8 cellular contexts compared by ENCODE assay signal in genomic region chr14:104820669-104821228, GRCh38. TPM values are rescaled to one million over a fixed set of nuclear protein-coding genes. Genes with fewer than 3 reads are reported as not detected.
DNase-seq lines count a peak whose midpoint lies in the region; ATAC-seq and TF ChIP-seq lines count a peak whose summit lies in the region.

No MANE protein-coding gene starts in this region.

- peak overlapping the region; percentile 33 for H2AFZ ChIP-seq in mammary epithelial cell (ENCODE audit: low read depth, low read length)

- no peak overlapping the region for H3K4me3 Mint-ChIP-seq in type B pancreatic cell

- no peaks in the 10 kb centered on the region for H3K36me3 Mint-ChIP-seq in type B pancreatic cell

- H3K36me3 ChIP-seq in mammary epithelial cell (ENCODE audit: insufficient read depth, low read length): no peaks in the 10 kb centered on the region

- TF ChIP-seq CTCF in mammary epithelial cell (conservative IDR thresholded peaks at IDR 0.05 in 1 of 2, IDR thresholded peaks at IDR 0.05 in 1 of 2; ENCODE audit: extremely low read depth in 1 of 2, insufficient read depth in 1 of 2, low read depth in 1 of 2, low read length in 2 of 2): peak; percentile 40 to 64
- TF ChIP-seq CTCF in type B pancreatic cell (conservative IDR thresholded peaks at IDR 0.05): peak; percentile 60

- peaks cover 14% of the 10 kb centered on the region for H3K4me1 ChIP-seq in mammary epithelial cell (ENCODE audit: insufficient read depth, low read length)

- no peaks in the 10 kb centered on the region for H3K9me3 ChIP-seq in mammary epithelial cell (replicated peaks; ENCODE audit: insufficient read depth, low read length)

- ATAC-seq in GM18861 (IDR thresholded peaks at IDR 0.05; ENCODE audit: unreplicated experiment) (no peak), GM19452 (IDR thresholded peaks at IDR 0.05; ENCODE audit: unreplicated experiment) (no peak)

- no peak overlapping the region for H3K9ac ChIP-seq in mammary epithelial cell (ENCODE audit: insufficient read depth, low read length)

- peak; percentile 26 for DNase-seq in activated CD8-positive, alpha-beta memory T cell treated with anti-CD3 and anti-CD28 coated beads for 24 hours
- DNase-seq in activated CD8-positive, alpha-beta memory T cell treated with anti-CD3 and anti-CD28 coated beads, Interleukin-2, amount 50 U/mL, for 4 hours: no peak
- DNase-seq in mammary epithelial cell (peak; percentile 62), kidney tubule cell (ENCODE audit: low spot score) (peak; percentile 77), type B pancreatic cell (ENCODE audit: extremely low spot score, unreplicated experiment) (no peak), LoVo (ENCODE audit: low spot score) (no peak)

- no peaks in the 10 kb centered on the region for H4K20me1 ChIP-seq in mammary epithelial cell (ENCODE audit: insufficient read depth, low read length)

- intact Hi-C loops in mammary epithelial cell (cut with micrococcal nuclease): loop anchor here (1.0 to 10.0 kb wide), 2 partner anchors 52 to 176 kb away; no protein-coding TSS in a partner anchor

- H3K9me3 Mint-ChIP-seq in type B pancreatic cell: no peaks in the 10 kb centered on the region

- CTCF ChIA-PET in mammary epithelial cell (lab: Charles Lee; ENCODE audit: low non-redundant PET): interaction anchor here (0.6 kb wide), 1 partner anchor 68 kb away, joined by 7 read pairs; no protein-coding TSS in a partner anchor

- H3K79me2 ChIP-seq in mammary epithelial cell (ENCODE audit: insufficient read depth, low read length): peaks cover 6% of the 10 kb centered on the region

- H3K27me3 Mint-ChIP-seq in type B pancreatic cell: peaks cover 22% of the 10 kb centered on the region

- H3K4me2 ChIP-seq in mammary epithelial cell (ENCODE audit: insufficient read depth, low read depth, low read length): no peak overlapping the region

- no peaks in the 10 kb centered on the region for H3K27me3 ChIP-seq in mammary epithelial cell (ENCODE audit: insufficient read depth, low read length)

- no peak overlapping the region for H3K27ac Mint-ChIP-seq in type B pancreatic cell

- no peak overlapping the region for H3K27ac ChIP-seq in mammary epithelial cell (ENCODE audit: insufficient read depth, low read depth, low read length)

- no TSS peak for BruUV-seq in mammary epithelial cell (replicated peaks; lab: Mats Ljungman, UMichigan)

- peaks cover 7% of the 10 kb centered on the region for H3K4me1 Mint-ChIP-seq in type B pancreatic cell (ENCODE audit: unreplicated experiment)

- no peak overlapping the region for H3K4me3 ChIP-seq in mammary epithelial cell (replicated peaks in 1 of 3; ENCODE audit: insufficient read depth in 1 of 3, low read depth in 2 of 3, low read length in 3 of 3)

- in situ Hi-C loops in mammary epithelial cell (cut with MboI; ENCODE audit: low sequenced_read_pairs in 2 of 2): loop anchor here (5.0 kb wide), 2 partner anchors 48 to 68 kb away; partner anchors contain the start of gene SIVA1 (in 1 of the 2)

- dilution Hi-C loops in mammary epithelial cell (cut with HindIII; ENCODE audit: low sequenced_read_pairs): loop anchor here (5.0 to 10.0 kb wide), 3 partner anchors 84 to 232 kb away; no protein-coding TSS in a partner anchor

- 11% methylated on average over 13 of the region's 22 CpGs for WGBS in mammary epithelial cell (ENCODE audit: low coverage, missing lambda C conversion rate)

RNA-seq across cellular contexts. Expression of gene ZBTB42, which starts 19.8 kb away (rescaled TPM):
- 1 to 10 TPM; 1.9 to 2.2 TPM for total RNA-seq in mammary epithelial cell
- 1.2 TPM for polyA plus RNA-seq in mammary epithelial cell
- 0.41 TPM for polyA minus RNA-seq in mammary epithelial cell
- total RNA-seq in type B pancreatic cell (ENCODE audit: low replicate concordance): 6.6 and 11.5 TPM in 2 replicates

RNA-seq across cellular contexts. Expression of gene AKT1, which starts 25.2 kb away (rescaled TPM):
- total RNA-seq in mammary epithelial cell (100 to 1,000 TPM; 116 to 125 TPM), type B pancreatic cell (ENCODE audit: low replicate concordance) (102 and 123 TPM in 2 replicates)
- polyA plus RNA-seq in mammary epithelial cell: 124 TPM
- polyA minus RNA-seq in mammary epithelial cell: 153 TPM

RNA-seq across cellular contexts. Expression of gene CEP170B, which starts 44.3 kb away (rescaled TPM):
- total RNA-seq in mammary epithelial cell (10 to 100 TPM; 61.3 to 91.4 TPM), type B pancreatic cell (ENCODE audit: low replicate concordance) (26.5 and 51.5 TPM in 2 replicates)
- 23.1 TPM for polyA plus RNA-seq in mammary epithelial cell
- 12.0 TPM for polyA minus RNA-seq in mammary epithelial cell

Comparison
In these comparisons a context has a peak if more than half of its experiments do, and no peak if none do; other contexts are left out.
1. DNase-seq: peak in activated CD8-positive, alpha-beta memory T cell treated with anti-CD3 and anti-CD28 coated beads for 24 hours (single experiment), mammary epithelial cell (single experiment) and kidney tubule cell (single experiment); none in activated CD8-positive, alpha-beta memory T cell treated with anti-CD3 and anti-CD28 coated beads, Interleukin-2, amount 50 U/mL, for 4 hours (single experiment), type B pancreatic cell (single experiment) and LoVo (single experiment).